ENCODE assay signal across 9 cellular contexts in the genomic region with DNA sequence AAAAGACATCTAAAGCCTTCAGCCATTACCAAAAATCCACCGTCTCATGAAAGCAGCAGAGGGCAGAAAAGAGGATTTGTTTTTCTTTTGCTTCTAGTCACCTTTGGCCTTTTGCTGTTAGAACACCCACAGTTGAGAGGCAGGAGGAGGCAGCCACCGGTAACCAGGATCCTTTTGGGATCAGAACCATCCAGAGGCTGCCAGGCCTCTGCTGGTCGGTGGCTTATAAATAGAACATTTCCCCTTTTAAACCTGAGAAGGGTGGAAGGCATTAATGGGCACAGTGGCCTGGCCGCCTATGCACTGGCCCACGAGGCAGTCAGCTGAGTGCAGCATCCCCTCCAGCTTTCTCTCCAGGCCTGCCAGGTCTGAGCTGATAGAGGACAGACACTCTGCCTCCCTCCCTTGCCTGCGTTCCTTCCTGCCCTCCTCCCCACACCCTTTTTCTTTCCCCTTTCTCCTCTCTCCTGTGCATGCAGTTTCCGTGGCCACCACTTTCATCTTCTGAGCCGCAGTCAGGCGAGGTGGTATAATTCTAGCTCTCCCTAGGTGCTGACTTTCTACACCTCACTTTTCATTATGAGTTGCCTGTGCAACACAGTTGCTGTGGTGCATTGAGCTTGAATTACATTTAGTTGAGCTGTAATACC.
DNase-seq lines count a peak whose midpoint lies in the region; ATAC-seq, FAIRE-seq and TF ChIP-seq lines count a peak whose summit lies in the region.
"Had no signal": no experiment of that assay in that cellular context is flagged by ENCODE, and none has a peak within 500 bp of the region (broad histone marks: within the 10 kb centered on the region; RNA-seq: fewer than 3 reads in every experiment).

No MANE protein-coding gene starts in this region.

- no peak for TF ChIP-seq CTCF in WTC11 (IDR thresholded peaks at IDR 0.05)
- TF ChIP-seq CTCF in HepG2 (CRISPR knock-in tag; IDR thresholded peaks at IDR 0.05), result 0 out of 2 replicates have a peak, but pooled peaks have one; percentile 5
- no peak for TF ChIP-seq CTCF in WERI-Rb-1 (IDR thresholded peaks at IDR 0.05; ENCODE audit: low read depth, low read length)

- H3K36me3 Mint-ChIP-seq in WTC11, result no peaks in the 10 kb centered on the region

- CTCF ChIA-PET in WTC11 (lab: Charles Lee), result interaction anchor here (0.9 to 1.4 kb wide), 3 partner anchors 9 to 20 kb away, joined by 3 read pairs; no protein-coding TSS in a partner anchor
- CTCF ChIA-PET in HepG2 (lab: Yijun Ruan, JAX; ENCODE audit: low intra/inter-chr PET ratio, low total read pairs), result no interaction called here

- no peak overlapping the region for H2AFZ ChIP-seq in HepG2 (ENCODE audit: low read length)

- no peak overlapping the region for H3K4me3 ChIP-seq in HepG2 (replicated peaks in 1 of 3; ENCODE audit: insufficient read depth in 1 of 3, low read depth in 2 of 3, low read length in 3 of 3)
- no peak overlapping the region for H3K4me3 ChIP-seq in WERI-Rb-1 (ENCODE audit: low read depth, low read length)
- H3K4me3 ChIP-seq: skin epidermis had no signal

- WGBS in HepG2 (ENCODE audit: low lambda C conversion rate), result 80% methylated on average over 9 of the region's 9 CpGs

- no peaks in the 10 kb centered on the region for H3K9me3 Mint-ChIP-seq in WTC11

- DNase-seq in stimulated activated naive CD4-positive, alpha-beta T cell treated with Interleukin-2 at 50 U/mL for 16 hours (lab: John Stamatoyannopoulos, UW), result peak; percentile 35
- DNase-seq in stimulated activated naive CD4-positive, alpha-beta T cell (lab: John Stamatoyannopoulos, UW), result no peak
- DNase-seq in WTC11 (ENCODE audit: low spot score) (no peak), HepG2 (ENCODE audit: low spot score) (no peak), WERI-Rb-1 (no peak), NCI-H2107 (lab: John Stamatoyannopoulos, UW) (no peak), mesenteric fat pad (ENCODE audit: low spot score) (no peak)

- in situ Hi-C loops in HepG2 (cut with HindIII; ENCODE audit: extremely low pct_ligation_motif_present, low pct_unique_long_range_greater_than_20kb), result loop anchor here (10.0 kb wide), 1 partner anchor 801 kb away; no protein-coding TSS in a partner anchor

- no peak overlapping the region for H3K27ac ChIP-seq in HepG2 (ENCODE audit: extremely low read length, insufficient read depth, low read length)
- no peak overlapping the region for H3K27ac ChIP-seq in WERI-Rb-1

- BruUV-seq in HepG2 (replicated peaks; lab: Mats Ljungman, UMichigan), result no TSS peak

- H3K4me3 Mint-ChIP-seq in WTC11, result no peak overlapping the region

- no peak overlapping the region; the same call in 1 of the 2 replicates for H3K27ac Mint-ChIP-seq in WTC11

- H3K79me2 ChIP-seq in HepG2 (ENCODE audit: insufficient read depth, low read length), result no peaks in the 10 kb centered on the region

- ATAC-seq in HG02798 (IDR thresholded peaks at IDR 0.05; ENCODE audit: poor library complexity, unreplicated experiment), result peak; percentile 61
- peak; percentile 65 for ATAC-seq in WTC11
- peak; percentile 46 for ATAC-seq in HepG2

- POLR2A ChIA-PET in WTC11 (lab: Charles Lee), result no interaction called here
- POLR2A ChIA-PET in HepG2 (lab: Yijun Ruan, JAX), result no interaction called here

- H3K27me3 ChIP-seq in HepG2 (ENCODE audit: control insufficient read depth in 1 of 2, insufficient read depth in 2 of 2, low read length in 2 of 2), result no peaks in the 10 kb centered on the region
- H3K27me3 ChIP-seq in WERI-Rb-1 (ENCODE audit: insufficient read depth, low read depth, severe bottlenecking), result no peaks in the 10 kb centered on the region

- H3K36me3 ChIP-seq in HepG2 (replicated peaks in 1 of 2; ENCODE audit: control insufficient read depth in 1 of 2, insufficient read depth in 2 of 2, low read length in 2 of 2), result peaks cover 2 to 11% of the 10 kb centered on the region in 2 experiments; a peak in 2 of 5 replicates
- no peaks in the 10 kb centered on the region for H3K36me3 ChIP-seq in WERI-Rb-1

- H4K20me1 ChIP-seq in HepG2 (ENCODE audit: insufficient read depth, low read length), result no peaks in the 10 kb centered on the region

- H3K4me1 ChIP-seq in HepG2 (ENCODE audit: insufficient read depth, low read length), result peaks cover 11% of the 10 kb centered on the region

- FAIRE-seq in HepG2 (lab: Jason Lieb, UNC), result no peak

- no peak for TF ChIP-seq RAD21 in HepG2 (CRISPR knock-in tag; IDR thresholded peaks at IDR 0.05)

- no peak for TF ChIP-seq POLR2A in HepG2 (IDR thresholded peaks at IDR 0.05; ENCODE audit: insufficient read depth in 1 of 2, low read depth in 2 of 2, low read length in 2 of 2)

- peaks cover 31% of the 10 kb centered on the region for H3K4me1 Mint-ChIP-seq in WTC11

- H3K27me3 Mint-ChIP-seq in WTC11 (ENCODE audit: low read depth), result no peaks in the 10 kb centered on the region

- H3K4me2 ChIP-seq in HepG2 (ENCODE audit: low read depth, low read length), result no peak overlapping the region

- H3K9ac ChIP-seq in HepG2 (ENCODE audit: insufficient read depth, low read depth, low read length), result no peak overlapping the region

- intact Hi-C loops in HepG2 (cut with micrococcal nuclease; ENCODE audit: unreplicated experiment), result no loop called here

- TF ChIP-seq EP300 in HepG2 (IDR thresholded peaks at IDR 0.05; ENCODE audit: low read depth in 2 of 2, low read length in 2 of 2) (no peak), HepG2 (CRISPR knock-in tag; IDR thresholded peaks at IDR 0.05; ENCODE audit: borderline replicate concordance) (no peak)

- no peaks in the 10 kb centered on the region for H3K9me3 ChIP-seq in HepG2 (ENCODE audit: low read length)
- H3K9me3 ChIP-seq in WERI-Rb-1 (ENCODE audit: severe bottlenecking), result no peaks in the 10 kb centered on the region

TF ChIP-seq in WTC11, 78 proteins besides CTCF, POLR2A, EP300 and RAD21:
- TF ChIP-seq ZSCAN18 (CRISPR knock-in tag; IDR thresholded peaks at IDR 0.05), result no peak

TF ChIP-seq in HepG2, 621 proteins besides CTCF, POLR2A, EP300 and RAD21:
- TF ChIP-seq JUND (CRISPR knock-in tag; IDR thresholded peaks at IDR 0.05), result no peak
- no peak for TF ChIP-seq ZNF331 (CRISPR knock-in tag; IDR thresholded peaks at IDR 0.05)
- no peak for TF ChIP-seq SAFB2 (CRISPR knock-in tag; IDR thresholded peaks at IDR 0.05; ENCODE audit: borderline replicate concordance, low read depth)
- TF ChIP-seq, protein P1, sequence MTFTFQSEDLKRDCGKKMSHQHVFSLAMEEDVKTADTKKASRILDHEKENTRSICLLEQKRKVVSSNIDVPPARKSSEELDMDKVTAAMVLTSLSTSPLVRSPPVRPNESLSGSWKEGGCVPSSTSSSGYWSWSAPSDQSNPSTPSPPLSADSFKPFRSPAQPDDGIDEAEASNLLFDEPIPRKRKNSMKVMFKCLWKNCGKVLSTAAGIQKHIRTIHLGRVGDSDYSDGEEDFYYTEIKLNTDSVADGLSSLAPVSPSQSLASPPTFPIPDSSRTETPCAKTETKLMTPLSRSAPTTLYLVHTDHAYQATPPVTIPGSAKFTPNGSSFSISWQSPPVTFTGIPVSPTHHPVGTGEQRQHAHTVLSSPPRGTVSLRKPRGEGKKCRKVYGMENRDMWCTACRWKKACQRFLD (CRISPR knock-in tag; IDR thresholded peaks at IDR 0.05; ENCODE audit: borderline replicate concordance), result no peak
